8 cellular contexts compared by ENCODE assay signal in the genomic region with DNA sequence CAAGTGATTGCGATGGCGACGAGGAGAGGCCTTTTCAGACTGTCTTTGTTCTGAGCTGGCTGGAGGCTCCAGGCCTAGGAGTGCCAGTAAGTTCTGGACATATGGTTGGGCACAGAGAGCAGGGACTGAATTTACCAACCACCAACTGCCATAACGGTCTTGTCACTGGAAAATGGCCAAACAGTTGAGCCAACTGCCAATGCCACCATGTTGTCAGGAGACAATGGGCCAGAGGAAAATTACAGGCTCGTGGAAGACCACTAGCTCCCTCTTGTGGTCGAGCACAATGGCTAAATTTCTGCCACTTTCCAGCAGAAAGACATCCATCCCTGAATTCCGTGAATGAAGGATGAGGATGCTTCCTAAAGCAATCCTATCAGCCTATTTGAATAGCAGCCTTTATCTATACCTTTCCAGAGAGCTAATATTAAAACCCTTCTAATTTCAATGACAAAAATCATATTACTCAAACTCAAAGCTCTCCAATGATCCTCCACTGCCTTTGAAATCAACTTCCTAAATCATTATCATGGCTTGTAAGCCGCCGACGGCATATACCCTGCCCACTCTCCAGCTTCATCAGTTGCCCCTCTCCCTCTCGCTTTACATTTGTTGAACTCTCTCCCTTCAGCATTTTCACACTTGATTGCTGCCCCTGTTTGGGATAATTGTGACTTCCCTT.
DNase-seq lines count a peak whose midpoint lies in the region; ATAC-seq and TF ChIP-seq lines count a peak whose summit lies in the region.

No MANE protein-coding gene starts in this region.

- DNase-seq in AG08396 (ENCODE audit: low spot score) (peak; percentile 57), NCI-H345 (lab: John Stamatoyannopoulos, UW) (peak; percentile 28), activated T-cell treated with anti-CD3 and anti-CD28 coated beads for 48 hours (ENCODE audit: low read depth) (peak; percentile 23), foreskin melanocyte (peak; percentile 52), posterior cingulate gyrus (peak; percentile 46 to 87 (median 60))

- ATAC-seq in HG02623 (IDR thresholded peaks at IDR 0.05; ENCODE audit: unreplicated experiment), result no peak
- ATAC-seq in GM21390 (IDR thresholded peaks at IDR 0.05; ENCODE audit: unreplicated experiment), result no peak

- TF ChIP-seq CTCF in GM12875 (IDR thresholded peaks at IDR 0.05; ENCODE audit: borderline replicate concordance, insufficient read depth, low read depth, low read length), result peak; percentile 73

- intact Hi-C loops in posterior cingulate gyrus (cut with DNase I), result loop anchor here (1.0 kb wide), 1 partner anchor 51 kb away; no protein-coding TSS in a partner anchor

- no peak overlapping the region for H3K4me3 ChIP-seq in GM12875 (ENCODE audit: low read depth, low read length)
